Comparison of ENCODE assay signal across 12 cellular contexts in genomic region chr2:47269316-47270232, GRCh38.
A peak's percentile ranks its signal among the peaks of the same experiment; 100 is the strongest.
DNase-seq lines count a peak whose midpoint lies in the region; ATAC-seq, FAIRE-seq and TF ChIP-seq lines count a peak whose summit lies in the region.
"Had no signal": no experiment of that assay in that cellular context is flagged by ENCODE, and none has a peak within 500 bp of the region (broad histone marks: within the 10 kb centered on the region; RNA-seq: fewer than 3 reads in every experiment).

No MANE protein-coding gene starts in this region.

- peak; percentile 36 for FAIRE-seq in A549 (lab: Jason Lieb, UNC)

- H3K9me3 ChIP-seq in A549 (no peaks in the 10 kb centered on the region), mucosa of rectum (ENCODE audit: control insufficient read depth in 2 of 2, low read length in 2 of 2) (no peaks in the 10 kb centered on the region)

- H3K4me1 Mint-ChIP-seq in activated T-helper 17 cell treated with anti-CD3 and anti-CD28 coated beads, Interleukin-2, amount 50 U/mL, for 72 hours: no peaks in the 10 kb centered on the region

- peak overlapping the region in 1 of 2 donors; percentile 14 for H3K9ac ChIP-seq in mucosa of rectum (ENCODE audit: low read depth in 1 of 2, low read length in 2 of 2)

- DNase-seq in A549 (ENCODE audit: low read depth in 1 of 2, low spot score in 1 of 2) (peak; percentile 93 to 98), LHCN-M2 (ENCODE audit: low read depth) (peak; percentile 100), dermis microvascular lymphatic vessel endothelial cell (ENCODE audit: low read depth in 2 of 2) (peak; percentile 24 to 89), NCI-H1105 (lab: John Stamatoyannopoulos, UW) (no peak), NCI-H2171 treated with DMSO at 0.1 percent for 48 hours (lab: John Stamatoyannopoulos, UW) (no peak)
- DNase-seq in stimulated activated CD4-positive, alpha-beta T cell treated with anti-CD3 and anti-CD28 coated beads, Interleukin-2, amount 100 ng/mL, for 48 hours: no peak
- DNase-seq: activated T-cell treated with anti-CD3 and anti-CD28 coated beads for 4 hours; CD4-positive, CD25-positive, alpha-beta regulatory T cell; NCI-H187 treated with DMSO at 0.1 percent for 48 hours had no signal

- no peaks in the 10 kb centered on the region for H3K27me3 ChIP-seq in mucosa of rectum (ENCODE audit: control insufficient read depth in 2 of 2, insufficient read depth in 2 of 2, low read length in 2 of 2)

- peak overlapping the region; percentile 58 for H3K4me2 ChIP-seq in A549

- TF ChIP-seq POLR2A in A549 (IDR thresholded peaks at IDR 0.05; ENCODE audit: low read length): no peak

- no peak overlapping the region for H3K27ac Mint-ChIP-seq in activated T-helper 17 cell treated with anti-CD3 and anti-CD28 coated beads, Interleukin-2, amount 50 U/mL, for 72 hours
- H3K27ac Mint-ChIP-seq: memory B cell had no signal

- TF ChIP-seq RAD21 in A549 (conservative IDR thresholded peaks at IDR 0.05 in 1 of 2, IDR thresholded peaks at IDR 0.05 in 1 of 2): peak; percentile 37 to 61; a peak in 4 of 5 replicates

- TF ChIP-seq CTCF in A549 (IDR thresholded peaks at IDR 0.05): no peak

- no peak overlapping the region for H3K4me3 Mint-ChIP-seq in activated T-helper 17 cell treated with anti-CD3 and anti-CD28 coated beads, Interleukin-2, amount 50 U/mL, for 72 hours
- H3K4me3 Mint-ChIP-seq: memory B cell had no signal

- POLR2A ChIA-PET in A549 (lab: Yijun Ruan, JAX): interaction anchor here (0.6 to 1.1 kb wide), 4 partner anchors 60 to 189 kb away, joined by 3 to 4 read pairs (median 4); no protein-coding TSS in a partner anchor

- peak; percentile 71 to 79; a peak in 3 of 5 replicates for TF ChIP-seq EP300 in A549 (IDR thresholded peaks at IDR 0.05)

- ATAC-seq in A549: peak; percentile 83 to 87
- no peak for ATAC-seq in activated T-helper 17 cell treated with anti-CD3 and anti-CD28 coated beads, Interleukin-2, amount 50 U/mL, for 72 hours (replicated peaks)

- H3K27me3 Mint-ChIP-seq in activated T-helper 17 cell treated with anti-CD3 and anti-CD28 coated beads, Interleukin-2, amount 50 U/mL, for 72 hours: no peaks in the 10 kb centered on the region
- H3K27me3 Mint-ChIP-seq: memory B cell had no signal

- WGBS in A549 (ENCODE audit: missing lambda C conversion rate): 10% methylated on average over 5 of the region's 5 CpGs

- H3K36me3 ChIP-seq in mucosa of rectum (ENCODE audit: control insufficient read depth in 2 of 2, insufficient read depth in 2 of 2, low read length in 2 of 2): no peaks in the 10 kb centered on the region

- CTCF ChIA-PET in A549 (lab: Yijun Ruan, JAX): interaction anchor here (0.8 to 7.5 kb wide), 14 partner anchors 9 to 393 kb away, joined by 3 to 95 read pairs (median 4); no protein-coding TSS in a partner anchor

- no peaks in the 10 kb centered on the region for H3K9me3 Mint-ChIP-seq in activated T-helper 17 cell treated with anti-CD3 and anti-CD28 coated beads, Interleukin-2, amount 50 U/mL, for 72 hours
- H3K9me3 Mint-ChIP-seq: CD4-positive, CD25-positive, alpha-beta regulatory T cell; memory B cell had no signal

- H3K36me3 Mint-ChIP-seq in activated T-helper 17 cell treated with anti-CD3 and anti-CD28 coated beads, Interleukin-2, amount 50 U/mL, for 72 hours (ENCODE audit: low read depth): no peaks in the 10 kb centered on the region
- H3K36me3 Mint-ChIP-seq: CD4-positive, CD25-positive, alpha-beta regulatory T cell; memory B cell had no signal

- H3K27ac ChIP-seq in A549 (peak overlapping the region; percentile 83 to 95), mucosa of rectum (ENCODE audit: low read depth in 2 of 2, low read length in 2 of 2) (peak overlapping the region; percentile 61 to 87)

- H3K4me1 ChIP-seq in A549 (peaks cover 64% of the 10 kb centered on the region), mucosa of rectum (ENCODE audit: control insufficient read depth in 2 of 2, insufficient read depth in 2 of 2, low read length in 2 of 2) (peaks cover 36 to 60% of the 10 kb centered on the region in 2 donors)

- H3K4me3 ChIP-seq in A549 (no peak overlapping the region), mucosa of rectum (ENCODE audit: low read length in 2 of 2) (no peak overlapping the region)

TF ChIP-seq in A549, 52 proteins besides CTCF, POLR2A, EP300 and RAD21 (continues in another document):
- TF ChIP-seq MAX (IDR thresholded peaks at IDR 0.05) (peak; percentile 84), MAFK (IDR thresholded peaks at IDR 0.05; ENCODE audit: partially characterized antibody) (peak; percentile 97), BCL3 (IDR thresholded peaks at IDR 0.05) (peak; percentile 88; the same call in 2 of the 3 replicates), RARB (CRISPR knock-in tag; IDR thresholded peaks at IDR 0.05) (no peak), MAZ (IDR thresholded peaks at IDR 0.05; ENCODE audit: borderline replicate concordance, low read depth, low read length) (no peak), KDM1A (IDR thresholded peaks at IDR 0.05; ENCODE audit: low read depth) (no peak), MYC (IDR thresholded peaks at IDR 0.05; ENCODE audit: borderline replicate concordance, low read length) (peak; percentile 34; the same call in 1 of the 2 replicates), JUN (IDR thresholded peaks at IDR 0.05) (peak; percentile 92 to 95), HOXB13 (CRISPR knock-in tag; IDR thresholded peaks at IDR 0.05; ENCODE audit: low read depth) (peak; percentile 42; the same call in 1 of the 2 replicates), HOXB5 (CRISPR knock-in tag; IDR thresholded peaks at IDR 0.05) (peak; percentile 39; the same call in 1 of the 2 replicates), CBX8 (IDR thresholded peaks at IDR 0.05) (no peak), SMC3 (IDR thresholded peaks at IDR 0.05) (peak; percentile 51; the same call in 2 of the 3 replicates), E2F6 (IDR thresholded peaks at IDR 0.05; ENCODE audit: borderline replicate concordance, low read depth) (peak; percentile 20; the same call in 1 of the 2 replicates), ATOH8 (CRISPR knock-in tag; IDR thresholded peaks at IDR 0.05; ENCODE audit: low read depth) (0 out of 2 replicates have a peak, but pooled peaks have one; percentile 67), CEBPB (IDR thresholded peaks at IDR 0.05) (peak; percentile 82 to 83), PBX3 (IDR thresholded peaks at IDR 0.05) (0 out of 2 replicates have a peak, but pooled peaks have one; percentile 23), FOSL2 (IDR thresholded peaks at IDR 0.05) (peak; percentile 97), FOSL2 (CRISPR knock-in tag; IDR thresholded peaks at IDR 0.05) (peak; percentile 98), RFX5 (IDR thresholded peaks at IDR 0.05) (0 out of 2 replicates have a peak, but pooled peaks have one; percentile 27), ZFP36 (IDR thresholded peaks at IDR 0.05; ENCODE audit: borderline replicate concordance, partially characterized antibody) (peak; percentile 54), USF2 (IDR thresholded peaks at IDR 0.05) (no peak), GATA3 (IDR thresholded peaks at IDR 0.05; ENCODE audit: borderline replicate concordance) (peak; percentile 92), KDM5A (IDR thresholded peaks at IDR 0.05) (no peak)

Comparison
In these comparisons a context has a peak if more than half of its experiments do, and no peak if none do; other contexts are left out.
1. DNase-seq: peak in A549 (2 of 2), LHCN-M2 (single experiment) and dermis microvascular lymphatic vessel endothelial cell (2 of 2); none in NCI-H1105 (single experiment), NCI-H2171 treated with DMSO at 0.1 percent for 48 hours (single experiment) and stimulated activated CD4-positive, alpha-beta T cell treated with anti-CD3 and anti-CD28 coated beads, Interleukin-2, amount 100 ng/mL, for 48 hours (0 of 2).